9 cellular contexts compared by ENCODE assay signal in the genomic region with DNA sequence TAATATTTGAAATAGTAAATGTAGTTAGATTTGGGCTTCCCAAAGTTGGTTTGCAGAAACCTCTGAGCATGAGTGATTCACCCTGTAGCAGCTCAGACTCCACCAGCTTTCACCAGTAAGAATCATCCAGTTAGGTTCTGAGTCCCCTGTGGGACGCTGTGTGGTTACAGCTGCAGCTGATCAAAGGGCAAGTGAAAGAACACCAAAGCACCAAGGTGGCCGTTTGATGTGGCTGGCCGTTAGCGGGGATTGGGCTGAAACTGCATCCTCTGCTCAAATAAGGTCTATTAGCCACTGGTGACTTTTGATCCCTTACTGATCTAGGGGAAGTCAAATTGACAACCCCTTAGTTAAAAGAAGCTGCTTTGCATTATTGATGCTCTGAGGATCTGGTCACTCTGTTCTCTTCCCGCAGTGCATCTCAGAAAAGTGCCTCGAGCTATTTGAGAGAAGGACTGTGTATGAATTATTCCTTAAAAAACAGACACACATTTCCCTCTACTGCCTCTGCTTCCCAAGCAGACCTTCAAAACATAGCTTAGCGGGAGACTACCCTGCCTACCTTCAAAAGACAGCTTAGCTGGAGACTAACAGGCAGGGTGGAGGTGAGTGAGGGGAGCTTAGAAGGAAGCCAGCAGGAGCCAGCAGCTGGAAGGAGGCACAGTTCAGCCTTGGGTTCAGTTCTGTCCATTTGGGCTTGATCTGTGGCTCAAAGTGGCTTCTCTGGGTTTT. TPM values are rescaled to one million over a fixed set of nuclear protein-coding genes. Genes with fewer than 3 reads are reported as not detected.
DNase-seq lines count a peak whose midpoint lies in the region; ATAC-seq, FAIRE-seq and TF ChIP-seq lines count a peak whose summit lies in the region.
"Had no signal": no experiment of that assay in that cellular context is flagged by ENCODE, and none has a peak within 500 bp of the region (broad histone marks: within the 10 kb centered on the region; RNA-seq: fewer than 3 reads in every experiment).

No MANE protein-coding gene starts in this region.

- peak; percentile 86 for DNase-seq in activated CD4-positive, alpha-beta memory T cell treated with anti-CD3 and anti-CD28 coated beads for 36 hours
- DNase-seq in kidney epithelial cell (ENCODE audit: low read depth) (peak; percentile 26), aorta (no peak), glutamatergic neuron (no peak), pancreas (no peak), NCI-H1930 (lab: John Stamatoyannopoulos, UW) (no peak)

- no peak overlapping the region for H3K27ac Mint-ChIP-seq in activated CD4-positive, alpha-beta memory T cell treated with anti-CD3 and anti-CD28 coated beads for 36 hours
- no peak overlapping the region for H3K27ac Mint-ChIP-seq in glutamatergic neuron (ENCODE audit: unreplicated experiment)

- no peaks in the 10 kb centered on the region for H3K9me3 ChIP-seq in aorta (ENCODE audit: control insufficient read depth, low read length)
- no peaks in the 10 kb centered on the region for H3K9me3 ChIP-seq in pancreas

- CTCF ChIA-PET in activated CD4-positive, alpha-beta memory T cell treated with anti-CD3 and anti-CD28 coated beads for 36 hours (lab: Charles Lee) = interaction anchor here (0.8 to 1.4 kb wide), 5 partner anchors 15 to 275 kb away, joined by 3 to 10 read pairs (median 3); no protein-coding TSS in a partner anchor

- no peak overlapping the region for H3K4me3 Mint-ChIP-seq in activated CD4-positive, alpha-beta memory T cell treated with anti-CD3 and anti-CD28 coated beads for 36 hours
- no peak overlapping the region for H3K4me3 Mint-ChIP-seq in glutamatergic neuron (ENCODE audit: unreplicated experiment)
- H3K4me3 Mint-ChIP-seq: neural crest cell had no signal

- no peaks in the 10 kb centered on the region for H3K9me3 Mint-ChIP-seq in activated CD4-positive, alpha-beta memory T cell treated with anti-CD3 and anti-CD28 coated beads for 36 hours
- peaks cover 2% of the 10 kb centered on the region for H3K9me3 Mint-ChIP-seq in glutamatergic neuron (ENCODE audit: unreplicated experiment)
- H3K9me3 Mint-ChIP-seq: neural crest cell had no signal

- POLR2A ChIA-PET in activated CD4-positive, alpha-beta memory T cell treated with anti-CD3 and anti-CD28 coated beads for 36 hours (lab: Charles Lee) = interaction anchor here (0.5 to 1.5 kb wide), 4 partner anchors 23 to 350 kb away, joined by 3 to 5 read pairs (median 3); no protein-coding TSS in a partner anchor

- H3K4me1 Mint-ChIP-seq in activated CD4-positive, alpha-beta memory T cell treated with anti-CD3 and anti-CD28 coated beads for 36 hours (ENCODE audit: low read depth) = peaks cover 27% of the 10 kb centered on the region
- peaks cover 13% of the 10 kb centered on the region for H3K4me1 Mint-ChIP-seq in glutamatergic neuron (ENCODE audit: low read depth, unreplicated experiment)

- H3K4me3 ChIP-seq in kidney epithelial cell (ENCODE audit: low read depth, low read length) (no peak overlapping the region), aorta (ENCODE audit: low read length in 2 of 2) (no peak overlapping the region), pancreas (no peak overlapping the region)

- H3K27ac ChIP-seq in aorta (ENCODE audit: low read depth in 1 of 2, low read length in 2 of 2) (no peak overlapping the region), pancreas (no peak overlapping the region)

- H3K27me3 Mint-ChIP-seq in activated CD4-positive, alpha-beta memory T cell treated with anti-CD3 and anti-CD28 coated beads for 36 hours = peaks cover 54% of the 10 kb centered on the region
- peaks cover 20% of the 10 kb centered on the region for H3K27me3 Mint-ChIP-seq in glutamatergic neuron (ENCODE audit: unreplicated experiment)

- no peak for FAIRE-seq in pancreas (lab: Jason Lieb, UNC)

- H3K36me3 ChIP-seq in kidney epithelial cell (ENCODE audit: control insufficient read depth, insufficient read depth, low read length) (no peaks in the 10 kb centered on the region), aorta (ENCODE audit: control insufficient read depth in 1 of 2, insufficient read depth in 2 of 2, low read length in 1 of 2) (no peaks in the 10 kb centered on the region), pancreas (no peaks in the 10 kb centered on the region)

- H3K27me3 ChIP-seq in kidney epithelial cell (ENCODE audit: control insufficient read depth, insufficient read depth, low read length) = peaks cover 11% of the 10 kb centered on the region
- no peaks in the 10 kb centered on the region for H3K27me3 ChIP-seq in aorta (ENCODE audit: control insufficient read depth in 1 of 2, insufficient read depth in 2 of 2, low read length in 1 of 2)
- peaks cover 0 to 18% (median 0%) of the 10 kb centered on the region in 4 donors for H3K27me3 ChIP-seq in pancreas

- H3K4me1 ChIP-seq in aorta (ENCODE audit: control insufficient read depth in 1 of 2, insufficient read depth in 2 of 2, low read length in 2 of 2) (no peaks in the 10 kb centered on the region), pancreas (peaks cover 0 to 3% (median 2%) of the 10 kb centered on the region in 3 donors)

- 43 to 50% methylated on average over 7 of the region's 7 CpGs for WGBS in aorta, 2 donors
- 59 to 64% methylated on average over 7 of the region's 7 CpGs for WGBS in pancreas, 2 donors

- intact Hi-C loops in activated CD4-positive, alpha-beta memory T cell treated with anti-CD3 and anti-CD28 coated beads for 36 hours (cut with micrococcal nuclease) = no loop called here
- intact Hi-C loops in aorta (cut with DNase I) (no loop called here), pancreas (cut with DNase I) (no loop called here)

- ATAC-seq in GM19328 (IDR thresholded peaks at IDR 0.05; ENCODE audit: unreplicated experiment) (peak; percentile 93), HG03196 (IDR thresholded peaks at IDR 0.05; ENCODE audit: unreplicated experiment) (peak; percentile 87), aorta (ENCODE audit: low FRiP score) (no peak), pancreas (no peak)

- H3K36me3 Mint-ChIP-seq in activated CD4-positive, alpha-beta memory T cell treated with anti-CD3 and anti-CD28 coated beads for 36 hours = no peaks in the 10 kb centered on the region
- H3K36me3 Mint-ChIP-seq in glutamatergic neuron (ENCODE audit: unreplicated experiment) = no peaks in the 10 kb centered on the region

- TF ChIP-seq CTCF in kidney epithelial cell (IDR thresholded peaks at IDR 0.05; ENCODE audit: insufficient read depth, low read length, poor library complexity, severe bottlenecking) = no peak
- TF ChIP-seq CTCF in glutamatergic neuron (IDR thresholded peaks at IDR 0.05; ENCODE audit: partially characterized antibody, unreplicated experiment) = no peak
- TF ChIP-seq CTCF in pancreas (IDR thresholded peaks at IDR 0.05) = no peak

RNA-seq across cellular contexts. Expression of a gene that starts 3.7 kb away (rescaled TPM):
- not detected for total RNA-seq in activated CD4-positive, alpha-beta memory T cell treated with anti-CD3 and anti-CD28 coated beads for 36 hours
- total RNA-seq in kidney epithelial cell (not detected in 2 replicates), aorta (not detected), glutamatergic neuron (ENCODE audit: unreplicated experiment) (0.61 TPM), pancreas (under 1 TPM in 1 of 6 donors, not detected in 5; 0.16 TPM)
- polyA plus RNA-seq in aorta (under 1 TPM in 1 of 2 donors, not detected in 1; 0.13 TPM), pancreas (not detected)

RNA-seq across cellular contexts. Expression of a gene that starts 44.6 kb away (rescaled TPM):
- total RNA-seq in activated CD4-positive, alpha-beta memory T cell treated with anti-CD3 and anti-CD28 coated beads for 36 hours = 10 to 100 TPM; 44.7 to 44.8 TPM
- total RNA-seq in kidney epithelial cell = 27.7 and 28.9 TPM in 2 replicates
- total RNA-seq in aorta = 10 to 100 TPM; 54.3 to 57.7 TPM
- polyA plus RNA-seq in aorta = 1 to 10 TPM; 7.7 to 8.1 TPM
- 104 TPM for total RNA-seq in glutamatergic neuron (ENCODE audit: unreplicated experiment)
- 10 to 100 TPM in 2 of 6 donors, 1 to 10 TPM in 4; 7.1 to 17.9 (median 8.6) TPM for total RNA-seq in pancreas
- 1 to 10 TPM; 3.1 to 3.7 TPM for polyA plus RNA-seq in pancreas

Comparison
In these comparisons a context has a peak if more than half of its experiments do, and no peak if none do; other contexts are left out.
1. ATAC-seq: peak in GM19328 (single experiment) and HG03196 (single experiment); none in aorta (single experiment) and pancreas (0 of 4).
2. DNase-seq: peak in activated CD4-positive, alpha-beta memory T cell treated with anti-CD3 and anti-CD28 coated beads for 36 hours (single experiment) and kidney epithelial cell (single experiment); none in aorta (0 of 2), glutamatergic neuron (single experiment), pancreas (0 of 6) and NCI-H1930 (0 of 2).